ENCODE assay signal across 1 cellular context in genomic region chr20:21090112-21090737, GRCh38.
A peak's percentile ranks its signal among the peaks of the same experiment; 100 is the strongest.
TF ChIP-seq lines count a peak whose summit lies in the region.

No MANE protein-coding gene starts in this region.

TF ChIP-seq in endothelial cell of umbilical vein, 7 proteins besides CTCF, POLR2A, EP300 and RAD21:
- TF ChIP-seq MAX (IDR thresholded peaks at IDR 0.05; ENCODE audit: insufficient read depth, insufficient read length) (no peak), EZH2 (IDR thresholded peaks at IDR 0.05; ENCODE audit: borderline replicate concordance, low read depth, low read length, severe bottlenecking) (peak; percentile 29)
